In the genomic region with DNA sequence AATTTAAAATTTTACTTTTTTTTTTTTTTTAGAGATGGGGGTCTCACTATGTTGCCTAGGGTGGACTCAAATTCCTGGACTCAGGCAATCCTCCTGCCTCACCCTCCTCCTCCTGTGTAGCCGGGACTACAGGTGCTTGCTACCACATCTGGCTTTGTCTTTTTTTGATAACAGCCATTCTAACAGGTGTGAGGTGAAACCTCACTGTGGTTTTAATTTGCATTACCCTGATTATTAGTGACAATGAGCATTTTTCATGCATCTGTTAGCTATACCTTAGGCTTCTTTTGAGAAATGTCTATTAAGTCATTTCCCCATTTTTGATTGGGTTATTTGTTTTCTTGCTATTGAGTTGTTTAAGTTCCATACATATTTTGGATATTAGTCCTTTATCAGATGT, we compare ENCODE assay signal across 19 cellular contexts.
A peak's percentile ranks its signal among the peaks of the same experiment; 100 is the strongest.
DNase-seq lines count a peak whose midpoint lies in the region; ATAC-seq and TF ChIP-seq lines count a peak whose summit lies in the region.
"Had no signal": no experiment of that assay in that cellular context is flagged by ENCODE, and none has a peak within 500 bp of the region (broad histone marks: within the 10 kb centered on the region; RNA-seq: fewer than 3 reads in every experiment).

No MANE protein-coding gene starts in this region.

- intact Hi-C loops in testis (cut with DNase I; ENCODE audit: low total_unique reads) = no loop called here

- ATAC-seq in GM18499 (IDR thresholded peaks at IDR 0.05; ENCODE audit: insufficient read depth, unreplicated experiment) = peak; percentile 93
- ATAC-seq in GM19397 (IDR thresholded peaks at IDR 0.05; ENCODE audit: unreplicated experiment) = peak; percentile 73
- peak; percentile 89 for ATAC-seq in HG02678 (IDR thresholded peaks at IDR 0.05; ENCODE audit: unreplicated experiment)
- peak; percentile 76 for ATAC-seq in HG03342 (IDR thresholded peaks at IDR 0.05; ENCODE audit: unreplicated experiment)
- ATAC-seq: activated naive CD4-positive, alpha-beta T cell treated with anti-CD3 and anti-CD28 coated beads, Interleukin-2, amount 50 U/mL, for 72 hours; HepG2 had no signal

- no peaks in the 10 kb centered on the region for H3K36me3 ChIP-seq in testis (ENCODE audit: low read depth, missing control alignments)
- H3K36me3 ChIP-seq: vagina had no signal

- no peaks in the 10 kb centered on the region for H3K9me3 ChIP-seq in testis
- H3K9me3 ChIP-seq: vagina had no signal

- 90 to 96% methylated on average over 1 of the region's 1 CpG for WGBS in testis, 2 donors

- H3K27ac ChIP-seq in testis = no peak overlapping the region
- H3K27ac ChIP-seq: epithelial cell of prostate, vagina had no signal

- DNase-seq in testis = no peak
- DNase-seq in NCI-H2107 treated with DMSO at 0.1 percent for 48 hours (lab: John Stamatoyannopoulos, UW; ENCODE audit: unreplicated experiment) = no peak
- DNase-seq in osteocyte (ENCODE audit: extremely low spot score, unreplicated experiment) = no peak
- no peak for DNase-seq in activated T-cell treated with anti-CD3 and anti-CD28 coated beads for 4 hours
- DNase-seq: caudate nucleus; head of caudate nucleus; naive B cell; NCI-H1105; NCI-H510A treated with DMSO at 0.1 percent for 48 hours; SHP77; stimulated activated CD4-positive, alpha-beta T cell treated with anti-CD3 and anti-CD28 coated beads, Interleukin-1b, Interleukin-23, amount 100 ng/mL, for 48 hours had no signal

- no peak overlapping the region for H3K27ac Mint-ChIP-seq in osteocyte (ENCODE audit: unreplicated experiment)
- H3K27ac Mint-ChIP-seq: activated naive CD4-positive, alpha-beta T cell treated with anti-CD3 and anti-CD28 coated beads, Interleukin-2, amount 50 U/mL, for 72 hours; naive B cell had no signal

- H3K27me3 Mint-ChIP-seq in osteocyte (ENCODE audit: unreplicated experiment) = no peaks in the 10 kb centered on the region
- H3K27me3 Mint-ChIP-seq: naive B cell had no signal

- TF ChIP-seq CTCF in testis (IDR thresholded peaks at IDR 0.05) = no peak
- no peak for TF ChIP-seq CTCF in osteocyte (IDR thresholded peaks at IDR 0.05)

- no peaks in the 10 kb centered on the region for H3K27me3 ChIP-seq in testis
- H3K27me3 ChIP-seq: vagina had no signal

- H3K4me3 Mint-ChIP-seq in osteocyte (ENCODE audit: unreplicated experiment) = no peak overlapping the region
- H3K4me3 Mint-ChIP-seq: naive B cell had no signal

- TF ChIP-seq POLR2A in testis (IDR thresholded peaks at IDR 0.05) = no peak

- peaks cover 33% of the 10 kb centered on the region for H3K36me3 Mint-ChIP-seq in osteocyte (ENCODE audit: unreplicated experiment)
- H3K36me3 Mint-ChIP-seq: activated naive CD4-positive, alpha-beta T cell treated with anti-CD3 and anti-CD28 coated beads, Interleukin-2, amount 50 U/mL, for 72 hours; naive B cell had no signal

- H3K4me1 ChIP-seq in testis = no peaks in the 10 kb centered on the region

- H3K9me3 Mint-ChIP-seq in osteocyte (ENCODE audit: unreplicated experiment) = no peaks in the 10 kb centered on the region

- H3K4me1 Mint-ChIP-seq in osteocyte (ENCODE audit: unreplicated experiment) = peaks cover 3% of the 10 kb centered on the region
- H3K4me1 Mint-ChIP-seq: naive B cell had no signal

- no peak overlapping the region for H3K4me3 ChIP-seq in testis
- H3K4me3 ChIP-seq: vagina had no signal
